ENCODE assay signal across 7 cellular contexts in genomic region chr2:17851731-17852585, GRCh38.
DNase-seq lines count a peak whose midpoint lies in the region; ATAC-seq lines count a peak whose summit lies in the region.

No MANE protein-coding gene starts in this region.

- DNase-seq in GM03348 (ENCODE audit: low spot score) (peak; percentile 88), NCI-H69 (lab: John Stamatoyannopoulos, UW) (peak; percentile 53), anterior cingulate cortex (lab: John Stamatoyannopoulos, UW) (peak in 48 of 58 donors; percentile 1 to 58 (median 20)), hypothalamus (lab: John Stamatoyannopoulos, UW) (peak in 37 of 51 donors; percentile 0 to 65 (median 17))
- peak in 2 of 3 donors; percentile 9 to 12 for DNase-seq in stimulated activated CD4-positive, alpha-beta T cell treated with anti-CD3 and anti-CD28 coated beads, TNF-alpha, amount 100 ng/mL, for 48 hours (ENCODE audit: low read depth in 3 of 3)

- ATAC-seq in GM19452 (IDR thresholded peaks at IDR 0.05; ENCODE audit: unreplicated experiment) (peak; percentile 78), HG03442 (IDR thresholded peaks at IDR 0.05; ENCODE audit: unreplicated experiment) (peak; percentile 91)

Comparison
In these comparisons a context has a peak if more than half of its experiments do, and no peak if none do; other contexts are left out.
1. Peak in every context shown above with its lines: DNase-seq and ATAC-seq.
2. DNase-seq: peak in every context shown above with its lines; median percentile 88 in GM03348; 53 in NCI-H69; 20 in anterior cingulate cortex; 17 in hypothalamus; 10 in stimulated activated CD4-positive, alpha-beta T cell treated with anti-CD3 and anti-CD28 coated beads, TNF-alpha, amount 100 ng/mL, for 48 hours.